ENCODE assay signal across 2 cellular contexts in genomic region chr10:13505040-13505680, GRCh38.
TF ChIP-seq lines count a peak whose summit lies in the region.

No MANE protein-coding gene starts in this region.

TF ChIP-seq in SK-N-SH treated with all-trans-retinoic acid at 6 μM for 48 hours, 23 proteins besides CTCF, POLR2A, EP300 and RAD21 (continued from another document):
- TF ChIP-seq ARNTL (CRISPR knock-in tag; IDR thresholded peaks at IDR 0.05; ENCODE audit: borderline replicate concordance, low read depth) (no peak), PPARA (CRISPR knock-in tag; IDR thresholded peaks at IDR 0.05; ENCODE audit: borderline replicate concordance) (no peak), TCF4 (CRISPR knock-in tag; IDR thresholded peaks at IDR 0.05; ENCODE audit: borderline replicate concordance) (no peak), ZC3H10 (CRISPR knock-in tag; IDR thresholded peaks at IDR 0.05) (no peak), CSRNP3 (CRISPR knock-in tag; IDR thresholded peaks at IDR 0.05) (no peak), ISL1 (CRISPR knock-in tag; IDR thresholded peaks at IDR 0.05) (no peak)

TF ChIP-seq in SK-N-SH, 30 proteins besides CTCF, POLR2A, EP300 and RAD21 (continued from another document):
- TF ChIP-seq USF2 (IDR thresholded peaks at IDR 0.05; ENCODE audit: borderline replicate concordance, low read depth, low read length): no peak
- no peak for TF ChIP-seq RFX5 (IDR thresholded peaks at IDR 0.05; ENCODE audit: low read length)
- TF ChIP-seq MEF2A (IDR thresholded peaks at IDR 0.05; ENCODE audit: borderline replicate concordance, low read depth): no peak
- TF ChIP-seq FOXJ3 (CRISPR knock-in tag; IDR thresholded peaks at IDR 0.05): no peak
- TF ChIP-seq TCF12 (IDR thresholded peaks at IDR 0.05): no peak
